ENCODE assay signal across 1 cellular context in the genomic region with DNA sequence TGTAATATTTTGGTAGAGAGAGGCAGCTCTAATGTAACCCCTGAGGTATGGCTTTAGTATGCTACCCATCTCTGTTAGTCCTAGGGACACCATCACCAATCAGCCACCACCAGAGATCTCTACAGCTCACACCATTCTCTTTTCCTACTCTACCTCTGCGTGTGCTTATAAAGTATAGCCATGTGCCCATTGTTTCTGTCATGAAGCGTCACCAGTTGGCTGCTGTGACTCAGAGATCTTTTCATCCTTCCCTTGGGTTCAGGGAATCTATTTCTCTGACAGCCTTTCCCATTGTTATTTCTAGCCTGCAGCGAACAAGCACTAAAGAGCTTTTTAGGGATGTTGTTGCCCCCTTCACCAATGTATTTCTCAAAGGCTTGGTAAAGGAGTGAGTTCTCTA.
TF ChIP-seq lines count a peak whose summit lies in the region.

No MANE protein-coding gene starts in this region.

TF ChIP-seq in IMR-90, 13 proteins besides CTCF, POLR2A, EP300 and RAD21:
- no peak for TF ChIP-seq USF2 (IDR thresholded peaks at IDR 0.05; ENCODE audit: low read depth, low read length)
- TF ChIP-seq MXI1 (IDR thresholded peaks at IDR 0.05; ENCODE audit: borderline replicate concordance, low read depth, low read length), result no peak
- no peak for TF ChIP-seq CEBPB (IDR thresholded peaks at IDR 0.05; ENCODE audit: low read depth, low read length)
- no peak for TF ChIP-seq CHD1 (IDR thresholded peaks at IDR 0.05; ENCODE audit: low read depth, low read length)
- no peak for TF ChIP-seq FOS (IDR thresholded peaks at IDR 0.05; ENCODE audit: low read depth, low read length)
- TF ChIP-seq NFE2L2 (IDR thresholded peaks at IDR 0.05; ENCODE audit: low read depth, low read length), result no peak
- TF ChIP-seq MAFK (IDR thresholded peaks at IDR 0.05; ENCODE audit: low read depth, low read length), result no peak
- TF ChIP-seq RFX5 (IDR thresholded peaks at IDR 0.05; ENCODE audit: low read depth, low read length), result no peak
- no peak for TF ChIP-seq MAZ (IDR thresholded peaks at IDR 0.05; ENCODE audit: borderline replicate concordance, low read depth, low read length)
- no peak for TF ChIP-seq BHLHE40 (IDR thresholded peaks at IDR 0.05; ENCODE audit: low read depth, low read length)
- no peak for TF ChIP-seq RCOR1 (IDR thresholded peaks at IDR 0.05; ENCODE audit: insufficient replicate concordance, low read length)
